Comparison of ENCODE assay signal across 1 cellular context in the genomic region with DNA sequence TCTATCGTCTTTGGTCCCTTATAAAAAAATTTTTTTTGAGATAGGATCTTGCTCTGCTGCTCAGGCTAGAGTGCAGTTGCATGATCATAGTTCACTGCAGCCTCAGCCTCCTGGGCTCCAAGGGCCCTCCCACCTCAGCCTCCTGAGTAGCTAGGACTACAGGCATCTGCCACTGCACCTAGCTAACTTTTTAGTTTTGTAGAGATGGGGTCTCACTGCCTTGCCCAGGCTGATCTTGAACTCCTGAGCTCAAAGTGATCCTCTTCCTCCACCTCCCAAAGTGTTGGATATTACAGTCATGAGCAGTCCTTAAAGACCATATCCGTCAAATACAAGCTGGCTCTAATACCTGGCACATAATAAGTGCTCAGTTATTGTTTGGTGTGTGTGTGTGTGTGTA.
TF ChIP-seq lines count a peak whose summit lies in the region.

No MANE protein-coding gene starts in this region.

TF ChIP-seq in HepG2, 621 proteins besides CTCF, POLR2A, EP300 and RAD21 (continued from another document):
- TF ChIP-seq, protein P1, sequence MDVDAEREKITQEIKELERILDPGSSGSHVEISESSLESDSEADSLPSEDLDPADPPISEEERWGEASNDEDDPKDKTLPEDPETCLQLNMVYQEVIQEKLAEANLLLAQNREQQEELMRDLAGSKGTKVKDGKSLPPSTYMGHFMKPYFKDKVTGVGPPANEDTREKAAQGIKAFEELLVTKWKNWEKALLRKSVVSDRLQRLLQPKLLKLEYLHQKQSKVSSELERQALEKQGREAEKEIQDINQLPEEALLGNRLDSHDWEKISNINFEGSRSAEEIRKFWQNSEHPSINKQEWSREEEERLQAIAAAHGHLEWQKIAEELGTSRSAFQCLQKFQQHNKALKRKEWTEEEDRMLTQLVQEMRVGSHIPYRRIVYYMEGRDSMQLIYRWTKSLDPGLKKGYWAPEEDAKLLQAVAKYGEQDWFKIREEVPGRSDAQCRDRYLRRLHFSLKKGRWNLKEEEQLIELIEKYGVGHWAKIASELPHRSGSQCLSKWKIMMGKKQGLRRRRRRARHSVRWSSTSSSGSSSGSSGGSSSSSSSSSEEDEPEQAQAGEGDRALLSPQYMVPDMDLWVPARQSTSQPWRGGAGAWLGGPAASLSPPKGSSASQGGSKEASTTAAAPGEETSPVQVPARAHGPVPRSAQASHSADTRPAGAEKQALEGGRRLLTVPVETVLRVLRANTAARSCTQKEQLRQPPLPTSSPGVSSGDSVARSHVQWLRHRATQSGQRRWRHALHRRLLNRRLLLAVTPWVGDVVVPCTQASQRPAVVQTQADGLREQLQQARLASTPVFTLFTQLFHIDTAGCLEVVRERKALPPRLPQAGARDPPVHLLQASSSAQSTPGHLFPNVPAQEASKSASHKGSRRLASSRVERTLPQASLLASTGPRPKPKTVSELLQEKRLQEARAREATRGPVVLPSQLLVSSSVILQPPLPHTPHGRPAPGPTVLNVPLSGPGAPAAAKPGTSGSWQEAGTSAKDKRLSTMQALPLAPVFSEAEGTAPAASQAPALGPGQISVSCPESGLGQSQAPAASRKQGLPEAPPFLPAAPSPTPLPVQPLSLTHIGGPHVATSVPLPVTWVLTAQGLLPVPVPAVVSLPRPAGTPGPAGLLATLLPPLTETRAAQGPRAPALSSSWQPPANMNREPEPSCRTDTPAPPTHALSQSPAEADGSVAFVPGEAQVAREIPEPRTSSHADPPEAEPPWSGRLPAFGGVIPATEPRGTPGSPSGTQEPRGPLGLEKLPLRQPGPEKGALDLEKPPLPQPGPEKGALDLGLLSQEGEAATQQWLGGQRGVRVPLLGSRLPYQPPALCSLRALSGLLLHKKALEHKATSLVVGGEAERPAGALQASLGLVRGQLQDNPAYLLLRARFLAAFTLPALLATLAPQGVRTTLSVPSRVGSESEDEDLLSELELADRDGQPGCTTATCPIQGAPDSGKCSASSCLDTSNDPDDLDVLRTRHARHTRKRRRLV (CRISPR knock-in tag; IDR thresholded peaks at IDR 0.05), result no peak
TF ChIP-seq in HepG2: peak in this region for 2.
